Comparison of ENCODE assay signal across 8 cellular contexts in genomic region chr17:1109606-1110523, GRCh38.
A peak's percentile ranks its signal among the peaks of the same experiment; 100 is the strongest.
DNase-seq lines count a peak whose midpoint lies in the region; ATAC-seq, FAIRE-seq and TF ChIP-seq lines count a peak whose summit lies in the region.

No MANE protein-coding gene starts in this region.

- ATAC-seq in GM19324 (IDR thresholded peaks at IDR 0.05; ENCODE audit: low FRiP score, unreplicated experiment) (peak; percentile 15), body of pancreas (peak; percentile 18), HG03442 (IDR thresholded peaks at IDR 0.05; ENCODE audit: unreplicated experiment) (no peak)

- DNase-seq in body of pancreas (peak in 2 of 4 donors; percentile 38 to 45), left kidney (ENCODE audit: low read depth, low spot score) (peak; percentile 83), 8988T (no peak)
- DNase-seq in stimulated activated naive CD4-positive, alpha-beta T cell treated with Interleukin-2 at 50 U/mL for 16 hours (lab: John Stamatoyannopoulos, UW): peak; percentile 53

- 28 to 42% methylated on average over 13 to 33 of the region's 33 CpGs for WGBS in body of pancreas, 2 donors

- no peak overlapping the region for H2AFZ ChIP-seq in OCI-LY3 (ENCODE audit: low read depth, low read length)

- peak overlapping the region; percentile 65 for H3K9ac ChIP-seq in OCI-LY3 (ENCODE audit: low read length)

- no peaks in the 10 kb centered on the region for H3K9me3 ChIP-seq in OCI-LY3 (ENCODE audit: insufficient read depth, low read length)
- H3K9me3 ChIP-seq in body of pancreas: no peaks in the 10 kb centered on the region

- TF ChIP-seq POLR2A in body of pancreas (IDR thresholded peaks at IDR 0.05): peak in 1 of 3 donors; percentile 6

- H4K20me1 ChIP-seq in OCI-LY3 (ENCODE audit: insufficient read depth, low read length): peaks cover 11% of the 10 kb centered on the region; the same call in 1 of the 2 replicates

- H3K36me3 ChIP-seq in OCI-LY3 (replicated peaks; ENCODE audit: low read depth, low read length) (no peaks in the 10 kb centered on the region), body of pancreas (replicated peaks in 1 of 2; ENCODE audit: insufficient read depth in 1 of 2, low read depth in 2 of 2) (no peaks in the 10 kb centered on the region)

- H3K79me2 ChIP-seq in OCI-LY3 (ENCODE audit: low read length): peaks cover 18% of the 10 kb centered on the region; the same call in 1 of the 2 replicates

- FAIRE-seq in A204.1 (lab: Jason Lieb, UNC): peak; percentile 72

- H3K4me2 ChIP-seq in OCI-LY3 (ENCODE audit: low read length): peak overlapping the region; percentile 73

- H3K27ac ChIP-seq in OCI-LY3 (ENCODE audit: low read length) (no peak overlapping the region), body of pancreas (peak overlapping the region in 3 of 4 donors; percentile 73 to 86 (median 78))

- no peaks in the 10 kb centered on the region for H3K27me3 ChIP-seq in OCI-LY3 (ENCODE audit: low read depth, low read length)
- no peaks in the 10 kb centered on the region for H3K27me3 ChIP-seq in body of pancreas

- H3K4me1 ChIP-seq in OCI-LY3 (ENCODE audit: low read length) (peaks cover 9% of the 10 kb centered on the region; the same call in 1 of the 2 replicates), body of pancreas (peaks cover 62% of the 10 kb centered on the region)

- H3K4me3 ChIP-seq in OCI-LY3 (ENCODE audit: low read length) (peak overlapping the region; percentile 87), body of pancreas (peak overlapping the region in 1 of 2 donors; percentile 24)

- intact Hi-C loops in body of pancreas (cut with DNase I): no loop called here

- TF ChIP-seq CTCF in OCI-LY3 (IDR thresholded peaks at IDR 0.05; ENCODE audit: low read depth, low read length) (no peak), body of pancreas (IDR thresholded peaks at IDR 0.05) (no peak)
